ENCODE assay signal across 1 cellular context in the genomic region with DNA sequence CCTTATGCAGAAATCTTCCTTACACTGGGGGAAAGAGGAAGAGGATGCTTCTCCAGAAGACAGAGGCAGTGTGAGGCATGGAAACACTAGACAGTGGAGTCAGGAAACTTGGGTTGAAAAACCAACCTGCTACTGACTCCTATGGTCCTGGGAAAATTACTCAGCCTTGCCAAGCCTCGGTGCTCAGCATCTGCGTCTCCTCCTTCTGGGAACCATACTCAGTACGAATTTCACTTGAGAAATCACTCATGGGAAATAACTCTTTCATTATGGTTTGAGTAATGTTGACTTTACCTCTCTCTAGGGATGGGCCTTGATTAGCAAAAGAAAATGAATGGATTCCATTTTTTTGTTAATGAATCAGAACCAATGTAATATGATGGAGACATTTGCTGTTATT.
TF ChIP-seq lines count a peak whose summit lies in the region.

No MANE protein-coding gene starts in this region.

TF ChIP-seq in GM23338, 12 proteins besides CTCF, POLR2A, EP300 and RAD21 (continued from another document):
- TF ChIP-seq ZNF331 (CRISPR knock-in tag; IDR thresholded peaks at IDR 0.05; ENCODE audit: low read depth) = no peak
- TF ChIP-seq, protein P1, sequence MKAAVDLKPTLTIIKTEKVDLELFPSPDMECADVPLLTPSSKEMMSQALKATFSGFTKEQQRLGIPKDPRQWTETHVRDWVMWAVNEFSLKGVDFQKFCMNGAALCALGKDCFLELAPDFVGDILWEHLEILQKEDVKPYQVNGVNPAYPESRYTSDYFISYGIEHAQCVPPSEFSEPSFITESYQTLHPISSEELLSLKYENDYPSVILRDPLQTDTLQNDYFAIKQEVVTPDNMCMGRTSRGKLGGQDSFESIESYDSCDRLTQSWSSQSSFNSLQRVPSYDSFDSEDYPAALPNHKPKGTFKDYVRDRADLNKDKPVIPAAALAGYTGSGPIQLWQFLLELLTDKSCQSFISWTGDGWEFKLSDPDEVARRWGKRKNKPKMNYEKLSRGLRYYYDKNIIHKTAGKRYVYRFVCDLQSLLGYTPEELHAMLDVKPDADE (IDR thresholded peaks at IDR 0.05) = no peak
- TF ChIP-seq POLR2AphosphoS5 (IDR thresholded peaks at IDR 0.05; ENCODE audit: low read depth) = no peak
- TF ChIP-seq NANOG (IDR thresholded peaks at IDR 0.05; ENCODE audit: borderline replicate concordance) = no peak
- no peak for TF ChIP-seq STAT1 (IDR thresholded peaks at IDR 0.05; ENCODE audit: unreplicated experiment)
- no peak for TF ChIP-seq EZH2phosphoT487 (IDR thresholded peaks at IDR 0.05; ENCODE audit: unreplicated experiment)
TF ChIP-seq in GM23338: peak in this region for 0.
